In the genomic region with DNA sequence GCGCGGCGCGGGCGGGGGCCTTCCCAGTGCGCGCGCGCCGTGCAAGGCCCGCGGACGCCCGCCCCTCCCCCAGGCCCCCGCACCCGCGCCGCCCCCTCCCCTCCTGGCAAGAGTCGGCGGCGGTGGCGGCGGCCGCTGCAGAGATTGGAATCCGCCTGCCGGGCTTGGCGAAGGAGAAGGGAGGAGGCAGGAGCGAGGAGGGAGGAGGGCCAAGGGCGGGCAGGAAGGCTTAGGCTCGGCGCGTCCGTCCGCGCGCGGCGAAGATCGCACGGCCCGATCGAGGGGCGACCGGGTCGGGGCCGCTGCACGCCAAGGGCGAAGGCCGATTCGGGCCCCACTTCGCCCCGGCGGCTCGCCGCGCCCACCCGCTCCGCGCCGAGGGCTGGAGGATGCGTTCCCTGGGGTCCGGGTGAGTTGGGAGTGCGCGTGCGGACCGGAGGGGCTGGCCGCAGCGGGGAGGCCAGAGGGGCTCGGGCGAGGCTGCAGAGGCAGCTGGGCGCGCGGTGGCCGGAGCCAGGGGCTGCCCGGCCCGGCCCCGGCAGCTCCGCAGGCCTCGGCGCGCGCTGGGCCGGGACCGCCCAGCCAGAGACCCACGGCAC, we compare ENCODE assay signal across 8 cellular contexts. TPM values are rescaled to one million over a fixed set of nuclear protein-coding genes. Genes with fewer than 3 reads are reported as not detected.
A peak's percentile ranks its signal among the peaks of the same experiment; 100 is the strongest.
DNase-seq lines count a peak whose midpoint lies in the region; ATAC-seq, FAIRE-seq and TF ChIP-seq lines count a peak whose summit lies in the region.

A gene (plus strand): TSS at position 109 of the 599 bp plus-strand sequence. CDS start 119,400 bp downstream, outside the sequence.

- H3K4me2 ChIP-seq in HepG2 (ENCODE audit: low read depth, low read length): peak within 1 kb of the TSS; percentile 86

- H3K79me2 ChIP-seq in HepG2 (ENCODE audit: insufficient read depth, low read length): peaks cover 51% of the 10 kb centered on the region

- H3K4me3 ChIP-seq in cardiac fibroblast (replicated peaks in 1 of 2; ENCODE audit: low read depth in 2 of 2, low read length in 2 of 2): peak within 1 kb of the TSS; percentile 78 to 88
- H3K4me3 ChIP-seq in HepG2 (replicated peaks in 1 of 3; ENCODE audit: insufficient read depth in 1 of 3, low read depth in 2 of 3, low read length in 3 of 3): peak within 1 kb of the TSS; percentile 83 to 97 (median 94)
- H3K4me3 ChIP-seq in suprapubic skin: peak within 1 kb of the TSS; percentile 82

- peak within 1 kb of the TSS; percentile 99 for H3K9ac ChIP-seq in HepG2 (ENCODE audit: insufficient read depth, low read depth, low read length)

- ATAC-seq in HepG2: peak; percentile 49

- DNase-seq in NCI-H2227 (lab: John Stamatoyannopoulos, UW; ENCODE audit: unreplicated experiment): peak; percentile 63
- DNase-seq in NCI-H2227 treated with DMSO at 0.1 percent for 48 hours (lab: John Stamatoyannopoulos, UW): no peak
- no peak for DNase-seq in H4 (ENCODE audit: low spot score)
- peak; percentile 1 for DNase-seq in LoVo (ENCODE audit: low spot score)
- DNase-seq in cardiac fibroblast (ENCODE audit: low read depth in 2 of 2): peak; percentile 85 to 94
- no peak for DNase-seq in HepG2 (ENCODE audit: low spot score)
- peak in 1 of 2 donors; percentile 87 for DNase-seq in suprapubic skin (ENCODE audit: low spot score in 2 of 2)
- no peak for DNase-seq in islet precursor cell

- no peak for FAIRE-seq in HepG2 (lab: Jason Lieb, UNC)

- peak within 1 kb of the TSS; percentile 16 for H2AFZ ChIP-seq in HepG2 (ENCODE audit: low read length)

- no CpG with 5 or more reads among the region's 85 CpGs for WGBS in HepG2 (ENCODE audit: low lambda C conversion rate)
- WGBS in suprapubic skin: 0% methylated on average over 6 of the region's 85 CpGs

- no TSS peak for BruUV-seq in HepG2 (replicated peaks; lab: Mats Ljungman, UMichigan)

- peaks cover 16% of the 10 kb centered on the region for H4K20me1 ChIP-seq in HepG2 (ENCODE audit: insufficient read depth, low read length)

- peaks cover 56% of the 10 kb centered on the region for H3K4me1 ChIP-seq in HepG2 (ENCODE audit: insufficient read depth, low read length)
- H3K4me1 ChIP-seq in suprapubic skin: peaks cover 28% of the 10 kb centered on the region

- POLR2A ChIA-PET in HepG2 (lab: Yijun Ruan, JAX): interaction anchor here (0.8 to 3.1 kb wide), 12 partner anchors 12 to 203 kb away, joined by 3 to 15 read pairs (median 5); no protein-coding TSS in a partner anchor

- CTCF ChIA-PET in HepG2 (lab: Yijun Ruan, JAX; ENCODE audit: low intra/inter-chr PET ratio, low total read pairs): interaction anchor here (1.6 kb wide), 1 partner anchor 45 kb away, joined by 4 read pairs; no protein-coding TSS in a partner anchor

- no peak for TF ChIP-seq EP300 in HepG2 (IDR thresholded peaks at IDR 0.05; ENCODE audit: low read depth in 2 of 2, low read length in 2 of 2)
- TF ChIP-seq EP300 in HepG2 (CRISPR knock-in tag; IDR thresholded peaks at IDR 0.05; ENCODE audit: borderline replicate concordance): no peak
- no peak for TF ChIP-seq EP300 in suprapubic skin (IDR thresholded peaks at IDR 0.05)

- H3K36me3 ChIP-seq in HepG2 (replicated peaks in 1 of 2; ENCODE audit: control insufficient read depth in 1 of 2, insufficient read depth in 2 of 2, low read length in 2 of 2) (no peaks in the 10 kb centered on the region), suprapubic skin (no peaks in the 10 kb centered on the region)

- in situ Hi-C loops in HepG2 (cut with HindIII; ENCODE audit: extremely low pct_ligation_motif_present, low pct_unique_long_range_greater_than_20kb): no loop called here

- peak within 1 kb of the TSS; percentile 98 for H3K27ac ChIP-seq in HepG2 (ENCODE audit: extremely low read length, insufficient read depth, low read length)
- H3K27ac ChIP-seq in suprapubic skin: peak within 1 kb of the TSS; percentile 92

- TF ChIP-seq CTCF in cardiac fibroblast (IDR thresholded peaks at IDR 0.05; ENCODE audit: low read depth, low read length): no peak
- no peak for TF ChIP-seq CTCF in HepG2 (CRISPR knock-in tag; IDR thresholded peaks at IDR 0.05)
- TF ChIP-seq CTCF in suprapubic skin (IDR thresholded peaks at IDR 0.05): no peak

- no peak; a peak in 1 of 4 replicates for TF ChIP-seq POLR2A in HepG2 (IDR thresholded peaks at IDR 0.05; ENCODE audit: insufficient read depth in 1 of 2, low read depth in 2 of 2, low read length in 2 of 2)
- no peak for TF ChIP-seq POLR2A in suprapubic skin (IDR thresholded peaks at IDR 0.05)

- H3K9me3 ChIP-seq in HepG2 (ENCODE audit: low read length): no peaks in the 10 kb centered on the region
- H3K9me3 ChIP-seq in suprapubic skin: no peaks in the 10 kb centered on the region

- peak; percentile 34 for TF ChIP-seq RAD21 in HepG2 (CRISPR knock-in tag; IDR thresholded peaks at IDR 0.05)

- no peaks in the 10 kb centered on the region; a peak in 1 of 5 replicates for H3K27me3 ChIP-seq in HepG2 (ENCODE audit: control insufficient read depth in 1 of 2, insufficient read depth in 2 of 2, low read length in 2 of 2)
- H3K27me3 ChIP-seq in suprapubic skin: no peaks in the 10 kb centered on the region

- intact Hi-C loops in HepG2 (cut with micrococcal nuclease; ENCODE audit: unreplicated experiment): loop anchor here (5.0 kb wide), 1 partner anchor 141 kb away; no protein-coding TSS in a partner anchor

TF ChIP-seq in HepG2, 621 proteins besides CTCF, POLR2A, EP300 and RAD21 (continues in another document):
- TF ChIP-seq ZSCAN21 (CRISPR knock-in tag; IDR thresholded peaks at IDR 0.05; ENCODE audit: borderline replicate concordance) (peak; percentile 35; the same call in 1 of the 2 replicates), ZFY (CRISPR knock-in tag; IDR thresholded peaks at IDR 0.05) (peak; percentile 64), HOXA9 (CRISPR knock-in tag; IDR thresholded peaks at IDR 0.05; ENCODE audit: borderline replicate concordance) (0 out of 2 replicates have a peak, but pooled peaks have one; percentile 12), POLR2AphosphoS5 (IDR thresholded peaks at IDR 0.05; ENCODE audit: low read depth, low read length) (no peak), PHF8 (CRISPR knock-in tag; IDR thresholded peaks at IDR 0.05) (peak; percentile 52; the same call in 1 of the 2 replicates), ZMAT3 (CRISPR knock-in tag; conservative IDR thresholded peaks at IDR 0.05) (0 out of 2 replicates have a peak, but pooled peaks have one; percentile 71), CENPT (CRISPR knock-in tag; IDR thresholded peaks at IDR 0.05; ENCODE audit: low read depth) (no peak), RARA (CRISPR knock-in tag; IDR thresholded peaks at IDR 0.05) (0 out of 2 replicates have a peak, but pooled peaks have one; percentile 10)
- TF ChIP-seq, protein P1, sequence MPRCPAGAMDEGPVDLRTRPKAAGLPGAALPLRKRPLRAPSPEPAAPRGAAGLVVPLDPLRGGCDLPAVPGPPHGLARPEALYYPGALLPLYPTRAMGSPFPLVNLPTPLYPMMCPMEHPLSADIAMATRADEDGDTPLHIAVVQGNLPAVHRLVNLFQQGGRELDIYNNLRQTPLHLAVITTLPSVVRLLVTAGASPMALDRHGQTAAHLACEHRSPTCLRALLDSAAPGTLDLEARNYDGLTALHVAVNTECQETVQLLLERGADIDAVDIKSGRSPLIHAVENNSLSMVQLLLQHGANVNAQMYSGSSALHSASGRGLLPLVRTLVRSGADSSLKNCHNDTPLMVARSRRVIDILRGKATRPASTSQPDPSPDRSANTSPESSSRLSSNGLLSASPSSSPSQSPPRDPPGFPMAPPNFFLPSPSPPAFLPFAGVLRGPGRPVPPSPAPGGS (CRISPR knock-in tag; IDR thresholded peaks at IDR 0.05): peak; percentile 45; the same call in 1 of the 2 replicates
- TF ChIP-seq, protein P2, sequence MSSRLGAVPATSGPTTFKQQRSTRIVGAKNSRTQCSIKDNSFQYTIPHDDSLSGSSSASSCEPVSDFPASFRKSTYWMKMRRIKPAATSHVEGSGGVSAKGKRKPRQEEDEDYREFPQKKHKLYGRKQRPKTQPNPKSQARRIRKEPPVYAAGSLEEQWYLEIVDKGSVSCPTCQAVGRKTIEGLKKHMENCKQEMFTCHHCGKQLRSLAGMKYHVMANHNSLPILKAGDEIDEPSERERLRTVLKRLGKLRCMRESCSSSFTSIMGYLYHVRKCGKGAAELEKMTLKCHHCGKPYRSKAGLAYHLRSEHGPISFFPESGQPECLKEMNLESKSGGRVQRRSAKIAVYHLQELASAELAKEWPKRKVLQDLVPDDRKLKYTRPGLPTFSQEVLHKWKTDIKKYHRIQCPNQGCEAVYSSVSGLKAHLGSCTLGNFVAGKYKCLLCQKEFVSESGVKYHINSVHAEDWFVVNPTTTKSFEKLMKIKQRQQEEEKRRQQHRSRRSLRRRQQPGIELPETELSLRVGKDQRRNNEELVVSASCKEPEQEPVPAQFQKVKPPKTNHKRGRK (CRISPR knock-in tag; IDR thresholded peaks at IDR 0.05): no peak

RNA-seq across cellular contexts. Expression of the gene that starts here (rescaled TPM):
- 29.3 and 32.2 TPM in 2 replicates for total RNA-seq in H4 (2014; rRNA removed; shearing (Covaris generic))
- total RNA-seq in HepG2 (2016; rRNA removed; fragmentation: Illumina TruSeq; extraction: Trizol): 42.3 and 44.2 TPM in 2 replicates
- 35.3 and 37.2 TPM in 2 replicates for total RNA-seq in HepG2 (2016; cell fraction: cytosol; rRNA removed; fragmentation: Illumina TruSeq; extraction: Trizol; ENCODE audit: low read depth)
- 42.9 and 46.8 TPM in 2 replicates for total RNA-seq in HepG2 (2016; cell fraction: insoluble cytoplasmic fraction; rRNA removed; fragmentation: Illumina TruSeq; extraction: Trizol)
- 43.0 and 44.0 TPM in 2 replicates for total RNA-seq in HepG2 (2016; cell fraction: membrane; rRNA removed; fragmentation: Illumina TruSeq; extraction: Trizol)
- total RNA-seq in HepG2 (2016; cell fraction: nucleus; rRNA removed; fragmentation: Illumina TruSeq; extraction: Trizol): 41.8 TPM in 2 replicates
- 16.6 and 17.8 TPM in 2 replicates for polyA plus RNA-seq in HepG2 (2011; rRNA removed)
- 8.6 and 14.5 TPM in 2 replicates for polyA plus RNA-seq in HepG2 (2011; cell fraction: cytosol; rRNA removed)
- polyA plus RNA-seq in HepG2 (2011; cell fraction: nucleus; rRNA removed): 8.2 and 8.9 TPM in 2 replicates
- polyA plus RNA-seq in HepG2 (2012): 17.2 and 19.3 TPM in 2 replicates
- 3.5 and 3.9 TPM in 2 replicates for polyA plus RNA-seq in HepG2 (2016; cell fraction: cytosol; fragmentation: Illumina TruSeq; extraction: Trizol; ENCODE audit: low read depth)
- polyA plus RNA-seq in HepG2 (2016; cell fraction: insoluble cytoplasmic fraction; fragmentation: Illumina TruSeq; extraction: Trizol; ENCODE audit: low read depth): 20.6 and 27.9 TPM in 2 replicates
- polyA plus RNA-seq in HepG2 (2016; cell fraction: membrane; fragmentation: Illumina TruSeq; extraction: Trizol; ENCODE audit: low read depth): 10.9 and 13.0 TPM in 2 replicates
- 26.2 and 30.7 TPM in 2 replicates for polyA plus RNA-seq in HepG2 (2016; cell fraction: nucleus; fragmentation: Illumina TruSeq; extraction: Trizol; ENCODE audit: insufficient read depth, low read depth)
- 23.2 and 28.6 TPM in 2 replicates for polyA minus RNA-seq in HepG2 (2011; rRNA and poly(A)+ RNA removed; ENCODE audit: low replicate concordance)
- polyA minus RNA-seq in HepG2 (2011; cell fraction: cytosol; rRNA and poly(A)+ RNA removed): 17.6 and 25.8 TPM in 2 replicates
- 38.2 and 38.5 TPM in 2 replicates for polyA minus RNA-seq in HepG2 (2011; cell fraction: nucleus; rRNA and poly(A)+ RNA removed)
- total RNA-seq in suprapubic skin: 10 to 100 TPM; 21.1 to 33.3 (median 26.7) TPM

Comparison
In these comparisons a context has a peak if more than half of its experiments do, and no peak if none do; other contexts are left out.
1. DNase-seq: peak in NCI-H2227 (single experiment), LoVo (single experiment) and cardiac fibroblast (2 of 2); none in NCI-H2227 treated with DMSO at 0.1 percent for 48 hours (single experiment), H4 (single experiment), HepG2 (single experiment) and islet precursor cell (single experiment).
2. Peak in every context shown above with its lines, with median percentiles within 50 percentile points of each other: H3K4me3 ChIP-seq.